ENCODE assay signal across 8 cellular contexts in the genomic region with DNA sequence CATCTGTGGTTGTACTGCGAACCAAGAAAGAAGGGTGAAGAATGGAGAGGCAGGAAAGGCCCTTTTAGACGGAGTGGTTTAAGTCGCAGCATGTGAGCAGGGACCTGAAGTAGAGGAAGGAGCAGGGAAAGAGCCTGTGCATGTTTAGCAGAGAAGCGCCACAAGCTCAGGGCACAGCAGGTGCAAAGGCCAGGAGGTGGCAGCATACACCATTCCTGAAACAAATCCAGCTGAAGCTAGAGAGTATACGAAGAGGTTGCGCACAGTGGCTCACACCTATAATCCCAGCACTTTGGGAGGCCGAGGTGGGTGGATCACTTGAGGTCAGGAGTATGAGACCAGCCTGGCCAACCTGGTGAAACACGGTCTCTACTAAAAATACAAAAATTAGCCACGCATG. TPM values are rescaled to one million over a fixed set of nuclear protein-coding genes. Genes with fewer than 3 reads are reported as not detected.
A peak's percentile ranks its signal among the peaks of the same experiment; 100 is the strongest.
DNase-seq lines count a peak whose midpoint lies in the region; ATAC-seq and TF ChIP-seq lines count a peak whose summit lies in the region.

No MANE protein-coding gene starts in this region.

- TF ChIP-seq CTCF in AG09319 (IDR thresholded peaks at IDR 0.05; ENCODE audit: low read depth, low read length) (peak; percentile 33), GM12873 (IDR thresholded peaks at IDR 0.05; ENCODE audit: insufficient read depth, low read depth, low read length, missing control alignments) (peak; percentile 65), upper lobe of right lung (IDR thresholded peaks at IDR 0.05) (peak; percentile 31)

- H3K9me3 ChIP-seq in upper lobe of right lung: no peaks in the 10 kb centered on the region

- intact Hi-C loops in upper lobe of right lung (cut with DNase I): no loop called here

- no peaks in the 10 kb centered on the region for H3K36me3 ChIP-seq in upper lobe of right lung

- DNase-seq in AG09319 (ENCODE audit: extremely low read depth, low read depth): no peak
- DNase-seq in RKO (ENCODE audit: low spot score): peak; percentile 42
- DNase-seq in germinal center (ENCODE audit: low spot score): peak; percentile 33
- no peak for DNase-seq in upper lobe of right lung
- no peak for DNase-seq in SKM-1 treated with dmso at 0.1 percent for 144 hours (lab: John Stamatoyannopoulos, UW; ENCODE audit: unreplicated experiment)
- no peak for DNase-seq in activated gamma-delta T cell treated with Interleukin-2 at 50 U/mL for 16 hours
- DNase-seq in NCI-H1436 (lab: John Stamatoyannopoulos, UW): no peak

- H3K27me3 ChIP-seq in upper lobe of right lung: no peaks in the 10 kb centered on the region

- no peaks in the 10 kb centered on the region for H3K4me1 ChIP-seq in upper lobe of right lung

- H3K27ac ChIP-seq in upper lobe of right lung: no peak overlapping the region

- ATAC-seq in upper lobe of right lung: peak; percentile 67

- no peak overlapping the region for H3K4me3 ChIP-seq in upper lobe of right lung

RNA-seq across cellular contexts. Expression of gene HELB, which starts 49.9 kb away (rescaled TPM):
- total RNA-seq in upper lobe of right lung: 6.9 TPM

Comparison
In these comparisons a context has a peak if more than half of its experiments do, and no peak if none do; other contexts are left out.
1. DNase-seq: peak in RKO (single experiment) and germinal center (single experiment); none in AG09319 (single experiment), upper lobe of right lung (single experiment), SKM-1 treated with dmso at 0.1 percent for 144 hours (single experiment), activated gamma-delta T cell treated with Interleukin-2 at 50 U/mL for 16 hours (single experiment) and NCI-H1436 (single experiment).
2. Peak in every context shown above with its lines, with median percentiles within 50 percentile points of each other: CTCF ChIP-seq.